1 cellular context compared by ENCODE assay signal in the genomic region with DNA sequence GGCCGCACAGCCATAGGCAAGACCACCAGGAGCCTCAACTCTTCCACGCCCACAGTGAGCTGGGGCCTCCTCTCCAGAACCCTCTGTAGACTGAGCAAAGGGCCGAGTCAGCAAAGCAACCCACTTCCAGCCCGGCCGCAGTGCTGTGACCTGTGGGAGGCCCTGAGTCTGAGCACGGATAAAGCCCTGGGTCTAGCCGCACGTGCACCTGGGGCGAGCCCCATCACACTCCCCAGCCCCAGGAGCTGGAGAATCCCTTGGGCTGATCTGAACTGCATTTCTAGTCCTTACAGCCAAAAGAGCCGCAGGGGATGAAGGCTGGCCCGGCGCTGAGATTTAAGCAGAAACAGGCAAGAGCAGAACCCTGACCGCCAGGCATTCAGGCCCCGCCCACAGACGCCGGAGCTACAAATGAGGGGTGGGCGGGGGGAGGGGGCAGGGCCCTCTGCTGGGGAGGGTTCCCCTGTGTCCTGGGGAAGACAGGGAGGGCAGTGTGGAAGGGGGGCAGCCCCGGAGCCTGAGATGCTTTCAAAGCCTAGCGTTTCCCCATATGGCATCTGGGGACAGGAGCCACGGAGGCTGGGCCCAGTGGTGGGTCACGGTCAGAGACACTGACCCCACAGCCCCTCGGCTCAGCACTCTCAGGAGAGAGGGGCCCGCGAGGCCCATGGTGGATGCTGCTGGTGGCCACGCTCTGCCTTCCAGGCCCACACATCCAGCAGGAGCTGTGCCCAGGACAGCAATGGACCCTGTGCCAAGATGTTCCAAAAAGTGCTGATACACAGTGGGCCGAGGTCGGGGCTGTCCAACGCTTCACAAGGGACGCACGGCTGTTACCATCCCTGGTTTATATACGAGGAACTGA.
TF ChIP-seq lines count a peak whose summit lies in the region.

No MANE protein-coding gene starts in this region.

TF ChIP-seq in liver, 16 proteins besides CTCF, POLR2A, EP300 and RAD21 (continued from another document):
- TF ChIP-seq, protein P1, sequence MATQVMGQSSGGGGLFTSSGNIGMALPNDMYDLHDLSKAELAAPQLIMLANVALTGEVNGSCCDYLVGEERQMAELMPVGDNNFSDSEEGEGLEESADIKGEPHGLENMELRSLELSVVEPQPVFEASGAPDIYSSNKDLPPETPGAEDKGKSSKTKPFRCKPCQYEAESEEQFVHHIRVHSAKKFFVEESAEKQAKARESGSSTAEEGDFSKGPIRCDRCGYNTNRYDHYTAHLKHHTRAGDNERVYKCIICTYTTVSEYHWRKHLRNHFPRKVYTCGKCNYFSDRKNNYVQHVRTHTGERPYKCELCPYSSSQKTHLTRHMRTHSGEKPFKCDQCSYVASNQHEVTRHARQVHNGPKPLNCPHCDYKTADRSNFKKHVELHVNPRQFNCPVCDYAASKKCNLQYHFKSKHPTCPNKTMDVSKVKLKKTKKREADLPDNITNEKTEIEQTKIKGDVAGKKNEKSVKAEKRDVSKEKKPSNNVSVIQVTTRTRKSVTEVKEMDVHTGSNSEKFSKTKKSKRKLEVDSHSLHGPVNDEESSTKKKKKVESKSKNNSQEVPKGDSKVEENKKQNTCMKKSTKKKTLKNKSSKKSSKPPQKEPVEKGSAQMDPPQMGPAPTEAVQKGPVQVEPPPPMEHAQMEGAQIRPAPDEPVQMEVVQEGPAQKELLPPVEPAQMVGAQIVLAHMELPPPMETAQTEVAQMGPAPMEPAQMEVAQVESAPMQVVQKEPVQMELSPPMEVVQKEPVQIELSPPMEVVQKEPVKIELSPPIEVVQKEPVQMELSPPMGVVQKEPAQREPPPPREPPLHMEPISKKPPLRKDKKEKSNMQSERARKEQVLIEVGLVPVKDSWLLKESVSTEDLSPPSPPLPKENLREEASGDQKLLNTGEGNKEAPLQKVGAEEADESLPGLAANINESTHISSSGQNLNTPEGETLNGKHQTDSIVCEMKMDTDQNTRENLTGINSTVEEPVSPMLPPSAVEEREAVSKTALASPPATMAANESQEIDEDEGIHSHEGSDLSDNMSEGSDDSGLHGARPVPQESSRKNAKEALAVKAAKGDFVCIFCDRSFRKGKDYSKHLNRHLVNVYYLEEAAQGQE (IDR thresholded peaks at IDR 0.05): no peak
- TF ChIP-seq FOXA2 (IDR thresholded peaks at IDR 0.05): no peak
- no peak for TF ChIP-seq FOXA1 (IDR thresholded peaks at IDR 0.05)
- TF ChIP-seq HNF4G (IDR thresholded peaks at IDR 0.05): no peak
- TF ChIP-seq, protein P2, sequence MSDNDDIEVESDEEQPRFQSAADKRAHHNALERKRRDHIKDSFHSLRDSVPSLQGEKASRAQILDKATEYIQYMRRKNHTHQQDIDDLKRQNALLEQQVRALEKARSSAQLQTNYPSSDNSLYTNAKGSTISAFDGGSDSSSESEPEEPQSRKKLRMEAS (IDR thresholded peaks at IDR 0.05): no peak
- TF ChIP-seq SP1 (IDR thresholded peaks at IDR 0.05): no peak
- TF ChIP-seq, protein P3, sequence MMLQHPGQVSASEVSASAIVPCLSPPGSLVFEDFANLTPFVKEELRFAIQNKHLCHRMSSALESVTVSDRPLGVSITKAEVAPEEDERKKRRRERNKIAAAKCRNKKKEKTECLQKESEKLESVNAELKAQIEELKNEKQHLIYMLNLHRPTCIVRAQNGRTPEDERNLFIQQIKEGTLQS (IDR thresholded peaks at IDR 0.05): no peak
- TF ChIP-seq JUND (IDR thresholded peaks at IDR 0.05): no peak
- TF ChIP-seq TAF1 (conservative IDR thresholded peaks at IDR 0.05): no peak
TF ChIP-seq in liver: peak in this region for 0.
